Comparison of ENCODE assay signal across 8 cellular contexts in genomic region chr5:65102826-65103673, GRCh38.
A peak's percentile ranks its signal among the peaks of the same experiment; 100 is the strongest.
DNase-seq lines count a peak whose midpoint lies in the region; ATAC-seq and TF ChIP-seq lines count a peak whose summit lies in the region.

No MANE protein-coding gene starts in this region.

- H3K4me1 Mint-ChIP-seq in CD8-positive, alpha-beta memory T cell: peaks cover 30 to 33% (median 32%) of the 10 kb centered on the region in 3 donors
- H3K4me1 Mint-ChIP-seq in activated naive CD4-positive, alpha-beta T cell treated with anti-CD3 and anti-CD28 coated beads for 36 hours (ENCODE audit: low read depth): peaks cover 41% of the 10 kb centered on the region

- no peaks in the 10 kb centered on the region for H3K36me3 ChIP-seq in CD8-positive, alpha-beta memory T cell (ENCODE audit: insufficient read depth, low read length)

- peaks cover 0 to 3% (median 2%) of the 10 kb centered on the region in 3 donors for H3K36me3 Mint-ChIP-seq in CD8-positive, alpha-beta memory T cell
- no peaks in the 10 kb centered on the region for H3K36me3 Mint-ChIP-seq in activated naive CD4-positive, alpha-beta T cell treated with anti-CD3 and anti-CD28 coated beads for 36 hours (ENCODE audit: low read depth)

- H3K4me1 ChIP-seq in CD8-positive, alpha-beta memory T cell (ENCODE audit: insufficient read depth, low read length): peaks cover 22% of the 10 kb centered on the region

- CTCF ChIA-PET in CD8-positive, alpha-beta memory T cell (lab: Charles Lee): interaction anchor here (0.8 to 5.9 kb wide), 12 partner anchors 9 to 460 kb away, joined by 3 to 38 read pairs (median 4); partner anchors contain the start of genes ADAMTS6, CENPK and PPWD1
- CTCF ChIA-PET in RWPE1 (lab: Yijun Ruan, JAX): interaction anchor here (0.5 to 3.3 kb wide), 4 partner anchors 260 to 389 kb away, joined by 3 to 9 read pairs (median 4); no protein-coding TSS in a partner anchor
- CTCF ChIA-PET in activated naive CD4-positive, alpha-beta T cell treated with anti-CD3 and anti-CD28 coated beads for 36 hours (lab: Charles Lee): interaction anchor here (0.7 to 2.9 kb wide), 7 partner anchors 12 to 380 kb away, joined by 3 to 24 read pairs (median 6); partner anchors contain the start of gene ADAMTS6

- H3K27me3 ChIP-seq in CD8-positive, alpha-beta memory T cell (ENCODE audit: insufficient read depth, low read length, poor library complexity, severe bottlenecking): no peaks in the 10 kb centered on the region

- H3K4me3 ChIP-seq in CD8-positive, alpha-beta memory T cell (ENCODE audit: low read length): peak overlapping the region; percentile 57

- peak; percentile 53 for TF ChIP-seq CTCF in RWPE1 (conservative IDR thresholded peaks at IDR 0.05; ENCODE audit: low read depth)

- peak; percentile 14 to 79 (median 67) for DNase-seq in CD8-positive, alpha-beta memory T cell
- peak; percentile 60 for DNase-seq in RWPE1 (ENCODE audit: low spot score)
- DNase-seq in activated naive CD4-positive, alpha-beta T cell treated with anti-CD3 and anti-CD28 coated beads for 36 hours: peak; percentile 39
- DNase-seq in glomerular visceral epithelial cell (ENCODE audit: extremely low spot score): peak; percentile 24
- peak in 8 of 10 donors; percentile 19 to 91 (median 47) for DNase-seq in posterior cingulate gyrus
- DNase-seq in NCI-H1694 treated with DMSO at 0.1 percent for 48 hours (lab: John Stamatoyannopoulos, UW): no peak

- H3K27ac ChIP-seq in CD8-positive, alpha-beta memory T cell (ENCODE audit: low read depth, low read length): peak overlapping the region; percentile 73
- peak overlapping the region; percentile 59 for H3K27ac ChIP-seq in RWPE1

- H3K27ac Mint-ChIP-seq in CD8-positive, alpha-beta memory T cell: peak overlapping the region; percentile 51 to 97 (median 94)
- H3K27ac Mint-ChIP-seq in activated naive CD4-positive, alpha-beta T cell treated with anti-CD3 and anti-CD28 coated beads for 36 hours: peak overlapping the region; percentile 33

- no peaks in the 10 kb centered on the region for H3K27me3 Mint-ChIP-seq in CD8-positive, alpha-beta memory T cell
- H3K27me3 Mint-ChIP-seq in activated naive CD4-positive, alpha-beta T cell treated with anti-CD3 and anti-CD28 coated beads for 36 hours (ENCODE audit: low read depth): peaks cover 2% of the 10 kb centered on the region

- peak overlapping the region; percentile 84 to 95 (median 86) for H3K4me3 Mint-ChIP-seq in CD8-positive, alpha-beta memory T cell
- H3K4me3 Mint-ChIP-seq in activated naive CD4-positive, alpha-beta T cell treated with anti-CD3 and anti-CD28 coated beads for 36 hours: peak overlapping the region; percentile 73

- no peaks in the 10 kb centered on the region for H3K9me3 Mint-ChIP-seq in CD8-positive, alpha-beta memory T cell
- no peaks in the 10 kb centered on the region for H3K9me3 Mint-ChIP-seq in activated naive CD4-positive, alpha-beta T cell treated with anti-CD3 and anti-CD28 coated beads for 36 hours

- no peaks in the 10 kb centered on the region for H3K9me3 ChIP-seq in CD8-positive, alpha-beta memory T cell (ENCODE audit: low read length)

- intact Hi-C loops in activated naive CD4-positive, alpha-beta T cell treated with anti-CD3 and anti-CD28 coated beads for 36 hours (cut with micrococcal nuclease): loop anchor here (1.0 to 10.0 kb wide), 6 partner anchors 68 to 619 kb away; partner anchors contain the start of genes CWC27, NLN, SGTB and SREK1IP1
- intact Hi-C loops in posterior cingulate gyrus (cut with DNase I): loop anchor here (10.0 kb wide), 1 partner anchor 382 kb away; the partner anchor contains the start of gene ADAMTS6

- ATAC-seq in GM19463 (IDR thresholded peaks at IDR 0.05; ENCODE audit: unreplicated experiment) (peak; percentile 77), HG03571 (IDR thresholded peaks at IDR 0.05; ENCODE audit: unreplicated experiment) (peak; percentile 68)

- POLR2A ChIA-PET in CD8-positive, alpha-beta memory T cell (lab: Charles Lee): interaction anchor here (1.0 to 1.9 kb wide), 5 partner anchors 18 to 460 kb away, joined by 5 to 14 read pairs (median 8); partner anchors contain the start of genes ADAMTS6, CENPK, CWC27 and PPWD1
- POLR2A ChIA-PET in RWPE1 (lab: Yijun Ruan, JAX; ENCODE audit: low non-redundant PET): no interaction called here
